In the genomic region with DNA sequence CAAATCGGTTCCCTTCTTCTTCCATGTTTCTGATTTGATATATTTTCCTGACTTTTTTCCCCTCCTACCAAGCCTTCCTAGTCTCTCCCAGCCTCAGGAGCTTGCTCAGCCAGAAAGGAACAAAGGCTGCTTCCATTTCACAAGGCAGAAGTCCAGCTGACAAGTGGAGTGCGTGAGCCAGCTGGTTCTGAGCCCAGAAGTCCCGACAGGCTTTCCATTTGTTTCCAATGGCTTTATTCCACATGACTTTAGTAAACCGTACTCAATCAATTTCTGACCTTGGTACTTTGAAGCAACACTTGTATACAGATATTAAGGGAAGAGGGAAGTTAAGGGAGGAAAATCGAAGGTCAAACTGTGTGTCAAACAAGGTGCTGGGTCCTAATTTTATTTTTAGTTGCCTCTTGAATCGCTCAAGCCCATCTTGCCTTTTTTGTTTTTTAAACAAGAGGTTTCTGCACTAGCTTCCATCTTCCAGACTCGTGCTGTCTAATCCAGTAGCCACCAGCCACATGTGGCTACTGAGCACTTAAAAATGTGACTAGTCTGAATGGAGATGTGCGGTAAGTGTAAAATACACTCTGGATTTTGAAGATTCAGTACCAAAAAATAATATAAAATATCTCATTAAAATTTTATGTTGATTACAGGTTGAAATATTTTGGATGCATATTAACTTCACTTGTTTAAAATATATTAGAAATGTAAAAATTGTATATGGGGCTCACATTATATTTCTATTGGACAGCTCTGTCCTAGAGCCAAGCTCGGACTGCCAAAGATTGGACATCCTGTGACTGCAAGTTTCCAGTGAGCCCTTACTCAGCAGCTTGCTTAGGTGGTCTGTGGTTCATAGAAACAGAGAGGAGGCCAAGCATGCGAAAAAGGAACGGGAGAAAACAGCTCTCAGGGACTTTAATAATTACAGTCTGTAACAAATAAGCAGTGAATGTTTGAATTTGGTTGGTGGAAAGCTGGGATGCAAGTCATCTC, we compare ENCODE assay signal across 9 cellular contexts. TPM values are rescaled to one million over a fixed set of nuclear protein-coding genes. Genes with fewer than 3 reads are reported as not detected.
DNase-seq lines count a peak whose midpoint lies in the region; ATAC-seq, FAIRE-seq and TF ChIP-seq lines count a peak whose summit lies in the region.
"Had no signal": no experiment of that assay in that cellular context is flagged by ENCODE, and none has a peak within 500 bp of the region (broad histone marks: within the 10 kb centered on the region; RNA-seq: fewer than 3 reads in every experiment).

No MANE protein-coding gene starts in this region.

- H3K9me3 ChIP-seq in AG04450 (ENCODE audit: control insufficient read depth, insufficient read depth, low read length) (no peaks in the 10 kb centered on the region), endothelial cell of umbilical vein (replicated peaks; ENCODE audit: control insufficient read depth, insufficient read depth, low read length) (no peaks in the 10 kb centered on the region), WERI-Rb-1 (ENCODE audit: severe bottlenecking) (no peaks in the 10 kb centered on the region)

- H3K36me3 ChIP-seq in endothelial cell of umbilical vein (ENCODE audit: control insufficient read depth in 2 of 2, extremely low read depth in 1 of 2, insufficient read depth in 2 of 2, low read length in 2 of 2) (peaks cover 0 to 5% of the 10 kb centered on the region in 2 experiments), WERI-Rb-1 (no peaks in the 10 kb centered on the region)

- DNase-seq in AG04450 (ENCODE audit: low read depth, low spot score) (peak; percentile 16), NCI-H1694 (lab: John Stamatoyannopoulos, UW) (peak; percentile 76), endothelial cell of umbilical vein (ENCODE audit: low read depth, low spot score) (peak; percentile 55), myocyte (ENCODE audit: low read depth) (peak; percentile 56), UCSD-AML1 (lab: John Stamatoyannopoulos, UW; ENCODE audit: unreplicated experiment) (no peak), WERI-Rb-1 (no peak)
- DNase-seq: OCI-M1 had no signal

- H3K4me3 ChIP-seq in AG04450 (ENCODE audit: low read depth, low read length) (no peak overlapping the region), endothelial cell of umbilical vein (replicated peaks in 1 of 3; ENCODE audit: insufficient read depth in 1 of 3, low read depth in 1 of 3, low read length in 3 of 3) (no peak overlapping the region), WERI-Rb-1 (ENCODE audit: low read depth, low read length) (no peak overlapping the region)

- TF ChIP-seq CTCF in AG04450 (IDR thresholded peaks at IDR 0.05; ENCODE audit: low read depth, low read length) (no peak), endothelial cell of umbilical vein (IDR thresholded peaks at IDR 0.05; ENCODE audit: extremely low read depth in 1 of 2, insufficient read depth in 1 of 2, low read depth in 1 of 2, low read length in 2 of 2) (no peak), WERI-Rb-1 (IDR thresholded peaks at IDR 0.05; ENCODE audit: low read depth, low read length) (no peak)

- H3K9ac ChIP-seq in endothelial cell of umbilical vein (replicated peaks; ENCODE audit: extremely low read depth, insufficient read depth, low read length): no peak overlapping the region

- FAIRE-seq in endothelial cell of umbilical vein (lab: Jason Lieb, UNC): no peak

- H3K27ac ChIP-seq in AG04450 (ENCODE audit: low read depth, low read length): no peak overlapping the region
- no peak overlapping the region for H3K27ac ChIP-seq in endothelial cell of umbilical vein (ENCODE audit: insufficient read depth, low read depth, low read length)
- H3K27ac ChIP-seq in WERI-Rb-1: no peak overlapping the region

- intact Hi-C loops in endothelial cell of umbilical vein (cut with micrococcal nuclease): no loop called here

- no peaks in the 10 kb centered on the region for H3K27me3 ChIP-seq in AG04450 (ENCODE audit: control insufficient read depth, insufficient read depth, low read length)
- no peaks in the 10 kb centered on the region for H3K27me3 ChIP-seq in endothelial cell of umbilical vein (ENCODE audit: control insufficient read depth in 2 of 2, insufficient read depth in 2 of 2, low read length in 2 of 2)
- H3K27me3 ChIP-seq in WERI-Rb-1 (ENCODE audit: insufficient read depth, low read depth, severe bottlenecking): no peaks in the 10 kb centered on the region

- no peaks in the 10 kb centered on the region for H4K20me1 ChIP-seq in endothelial cell of umbilical vein (replicated peaks; ENCODE audit: control insufficient read depth, extremely low read depth, insufficient read depth, low read length)

- ATAC-seq in HG03565 (IDR thresholded peaks at IDR 0.05; ENCODE audit: unreplicated experiment): no peak
- no peak for ATAC-seq in GM19452 (IDR thresholded peaks at IDR 0.05; ENCODE audit: unreplicated experiment)

- POLR2A ChIA-PET in AG04450 (lab: Yijun Ruan, JAX): no interaction called here
- POLR2A ChIA-PET in endothelial cell of umbilical vein (lab: Charles Lee): no interaction called here

- no peak overlapping the region for H2AFZ ChIP-seq in endothelial cell of umbilical vein (ENCODE audit: low read depth, low read length)

- no peaks in the 10 kb centered on the region for H3K4me1 ChIP-seq in endothelial cell of umbilical vein (ENCODE audit: control insufficient read depth, extremely low read depth, insufficient read depth, low read length)

- no TSS peak for BruUV-seq in endothelial cell of umbilical vein (replicated peaks; lab: Mats Ljungman, UMichigan)

- H3K79me2 ChIP-seq in endothelial cell of umbilical vein (ENCODE audit: control insufficient read depth, insufficient read depth, low read length): no peaks in the 10 kb centered on the region

- TF ChIP-seq POLR2A in endothelial cell of umbilical vein (IDR thresholded peaks at IDR 0.05; ENCODE audit: low read depth, low read length): no peak

- H3K4me2 ChIP-seq in endothelial cell of umbilical vein (ENCODE audit: insufficient read depth, low read length): no peak overlapping the region

- dilution Hi-C loops in endothelial cell of umbilical vein (cut with MboI; ENCODE audit: extremely low pct_ligation_motif_present, low sequenced_read_pairs): no loop called here

- H3K9me1 ChIP-seq in endothelial cell of umbilical vein (replicated peaks; ENCODE audit: control insufficient read depth, extremely low read depth, insufficient read depth, low read length): no peaks in the 10 kb centered on the region

- CTCF ChIA-PET in AG04450 (lab: Charles Lee) (interaction anchor here (1.4 to 1.7 kb wide), 3 partner anchors 15 to 127 kb away, joined by 3 to 11 read pairs (median 6); no protein-coding TSS in a partner anchor), endothelial cell of umbilical vein (lab: Charles Lee) (interaction anchor here (0.7 to 1.5 kb wide), 4 partner anchors 14 to 127 kb away, joined by 3 to 6 read pairs (median 4); no protein-coding TSS in a partner anchor)

TF ChIP-seq in endothelial cell of umbilical vein, 7 proteins besides CTCF, POLR2A, EP300 and RAD21:
- TF ChIP-seq GATA2 (IDR thresholded peaks at IDR 0.05; ENCODE audit: insufficient read depth, insufficient read length, low read depth, low read length) (no peak), MAX (IDR thresholded peaks at IDR 0.05; ENCODE audit: insufficient read depth, insufficient read length) (no peak), EZH2 (IDR thresholded peaks at IDR 0.05; ENCODE audit: borderline replicate concordance, low read depth, low read length, severe bottlenecking) (no peak), POLR2AphosphoS5 (IDR thresholded peaks at IDR 0.05; ENCODE audit: insufficient read depth, low read depth, low read length) (no peak), MYC (IDR thresholded peaks at IDR 0.05; ENCODE audit: low read depth, low read length) (no peak), FOS (IDR thresholded peaks at IDR 0.05; ENCODE audit: borderline replicate concordance, insufficient read depth, low read length) (no peak), JUN (IDR thresholded peaks at IDR 0.05; ENCODE audit: borderline replicate concordance, insufficient read depth, insufficient read length, low read depth) (no peak)

RNA-seq across cellular contexts. Expression of gene WIPF1, which starts 36.0 kb away (rescaled TPM):
- polyA plus RNA-seq in AG04450 (2011; rRNA removed) (10.7 and 12.4 TPM in 2 replicates), endothelial cell of umbilical vein (15.3 and 17.5 TPM in 2 replicates)
- polyA minus RNA-seq in AG04450 (2011; rRNA and poly(A)+ RNA removed): 8.6 and 10.5 TPM in 2 replicates
- total RNA-seq in endothelial cell of umbilical vein (42.0 and 44.2 TPM in 2 replicates), myocyte (14.2 and 16.2 TPM in 2 replicates)
- polyA plus RNA-seq in endothelial cell of umbilical vein (2011; cell fraction: cytosol; rRNA removed): 12.9 and 16.3 TPM in 2 replicates
- 14.6 and 15.2 TPM in 2 replicates for polyA plus RNA-seq in endothelial cell of umbilical vein (2011; cell fraction: nucleus; rRNA removed)
- 21.6 and 27.5 TPM in 2 replicates for polyA plus RNA-seq in endothelial cell of umbilical vein (2012)
- 10.7 and 12.6 TPM in 2 replicates for polyA minus RNA-seq in endothelial cell of umbilical vein
- not detected for polyA minus RNA-seq in endothelial cell of umbilical vein (2011; cell fraction: cytosol; rRNA and poly(A)+ RNA removed)
- 20.8 and 24.5 TPM in 2 replicates for polyA minus RNA-seq in endothelial cell of umbilical vein (2011; cell fraction: nucleus; rRNA and poly(A)+ RNA removed)
- polyA plus RNA-seq in myocyte (2012): 27.5 TPM

Comparison
In these comparisons a context has a peak if more than half of its experiments do, and no peak if none do; other contexts are left out.
1. DNase-seq: peak in AG04450 (single experiment), NCI-H1694 (single experiment), endothelial cell of umbilical vein (single experiment) and myocyte (single experiment); none in UCSD-AML1 (single experiment) and WERI-Rb-1 (single experiment).